ENCODE assay signal across 20 cellular contexts in genomic region chr1:90313756-90314155, GRCh38.
"Had no signal": no experiment of that assay in that cellular context is flagged by ENCODE, and none has a peak within 500 bp of the region (broad histone marks: within the 10 kb centered on the region; RNA-seq: fewer than 3 reads in every experiment).

No MANE protein-coding gene starts in this region.

- H3K36me3 Mint-ChIP-seq: activated naive CD4-positive, alpha-beta T cell treated with anti-CD3 and anti-CD28 coated beads, Interleukin-2, amount 50 U/mL, for 24 hours; mesothelial cell of epicardium had no signal

- H3K4me1 Mint-ChIP-seq: activated naive CD4-positive, alpha-beta T cell treated with anti-CD3 and anti-CD28 coated beads, Interleukin-2, amount 50 U/mL, for 24 hours; mesothelial cell of epicardium had no signal

- ATAC-seq: heart left ventricle, left lobe of liver had no signal

- DNase-seq: activated CD4-positive, alpha-beta T cell treated with anti-CD3 and anti-CD28 coated beads, Interleukin-2, amount 50 U/mL, for 1 hour; activated CD4-positive, CD25-positive, alpha-beta regulatory T cell treated with anti-CD3 and anti-CD28 coated beads, Interleukin-2, amount 50 U/mL, for 72 hours; activated CD8-positive, alpha-beta memory T cell treated with anti-CD3 and anti-CD28 coated beads, Interleukin-2, amount 50 U/mL, for 4 hours; activated effector memory CD4-positive, alpha-beta T cell treated with Interleukin-2 at 50 U/mL for 16 hours; activated T-cell treated with anti-CD3 and anti-CD28 coated beads, Interleukin-2, amount 50 U/mL, for 48 hours; colonic mucosa; erythroblast; foreskin melanocyte; heart left ventricle; kidney; stimulated activated naive CD4-positive, alpha-beta T cell; SW 1271; T-helper 2 cell; thyroid gland had no signal

- H3K4me3 ChIP-seq: ascending aorta, colonic mucosa, heart left ventricle, lung, thyroid gland had no signal

- H3K9me3 ChIP-seq: ascending aorta, colonic mucosa, heart left ventricle, thyroid gland had no signal

- FAIRE-seq: kidney had no signal

- H3K4me3 Mint-ChIP-seq: activated naive CD4-positive, alpha-beta T cell treated with anti-CD3 and anti-CD28 coated beads, Interleukin-2, amount 50 U/mL, for 24 hours; mesothelial cell of epicardium had no signal

- H3K4me1 ChIP-seq: ascending aorta, colonic mucosa, heart left ventricle, thyroid gland had no signal

- H3K36me3 ChIP-seq: ascending aorta, colonic mucosa, heart left ventricle, thyroid gland had no signal

- H3K27ac Mint-ChIP-seq: activated naive CD4-positive, alpha-beta T cell treated with anti-CD3 and anti-CD28 coated beads, Interleukin-2, amount 50 U/mL, for 24 hours; mesothelial cell of epicardium had no signal

- H3K27ac ChIP-seq: ascending aorta, colonic mucosa, heart left ventricle, thyroid gland, VCaP had no signal

- H3K27me3 ChIP-seq: ascending aorta, colonic mucosa, heart left ventricle, thyroid gland had no signal

- H3K9me3 Mint-ChIP-seq: activated naive CD4-positive, alpha-beta T cell treated with anti-CD3 and anti-CD28 coated beads, Interleukin-2, amount 50 U/mL, for 24 hours had no signal
